1 cellular context compared by ENCODE assay signal in genomic region chr4:125392683-125393082, GRCh38.
TF ChIP-seq lines count a peak whose summit lies in the region.

No MANE protein-coding gene starts in this region.

TF ChIP-seq in IMR-90, 13 proteins besides CTCF, POLR2A, EP300 and RAD21 (continued from another document):
- TF ChIP-seq ELK1 (IDR thresholded peaks at IDR 0.05; ENCODE audit: borderline replicate concordance, low read depth, low read length) = no peak
- TF ChIP-seq MXI1 (IDR thresholded peaks at IDR 0.05; ENCODE audit: borderline replicate concordance, low read depth, low read length) = no peak
- no peak for TF ChIP-seq MAFK (IDR thresholded peaks at IDR 0.05; ENCODE audit: low read depth, low read length)
- no peak for TF ChIP-seq CEBPB (IDR thresholded peaks at IDR 0.05; ENCODE audit: low read depth, low read length)
- no peak for TF ChIP-seq SMC3 (IDR thresholded peaks at IDR 0.05; ENCODE audit: low read depth, low read length)
- no peak for TF ChIP-seq CHD1 (IDR thresholded peaks at IDR 0.05; ENCODE audit: low read depth, low read length)
- no peak for TF ChIP-seq USF2 (IDR thresholded peaks at IDR 0.05; ENCODE audit: low read depth, low read length)
- TF ChIP-seq FOS (IDR thresholded peaks at IDR 0.05; ENCODE audit: low read depth, low read length) = no peak
- no peak for TF ChIP-seq BHLHE40 (IDR thresholded peaks at IDR 0.05; ENCODE audit: low read depth, low read length)
- no peak for TF ChIP-seq RFX5 (IDR thresholded peaks at IDR 0.05; ENCODE audit: low read depth, low read length)
- no peak for TF ChIP-seq MAZ (IDR thresholded peaks at IDR 0.05; ENCODE audit: borderline replicate concordance, low read depth, low read length)
- no peak for TF ChIP-seq RCOR1 (IDR thresholded peaks at IDR 0.05; ENCODE audit: insufficient replicate concordance, low read length)
